ENCODE assay signal across 18 cellular contexts in the genomic region with DNA sequence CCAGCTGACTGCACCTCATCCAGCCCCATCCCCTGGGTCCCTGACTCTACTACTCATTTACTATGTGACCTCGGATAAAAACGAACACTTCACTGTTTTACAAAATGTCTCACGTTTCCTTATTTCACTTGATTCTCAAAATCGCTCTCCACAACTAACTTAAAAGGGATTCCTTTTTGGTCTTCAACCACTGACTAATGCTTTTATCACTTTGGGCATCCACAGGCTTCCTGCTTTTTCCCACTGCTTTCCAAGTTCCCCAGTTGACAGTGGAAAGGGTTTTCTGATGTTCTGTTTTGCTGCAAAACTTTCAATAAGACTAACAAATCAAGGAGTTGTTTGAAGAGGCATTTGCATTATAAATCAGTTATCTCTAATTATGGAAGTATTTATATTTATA. TPM values are rescaled to one million over a fixed set of nuclear protein-coding genes. Genes with fewer than 3 reads are reported as not detected.
A peak's percentile ranks its signal among the peaks of the same experiment; 100 is the strongest.
DNase-seq lines count a peak whose midpoint lies in the region; ATAC-seq, FAIRE-seq and TF ChIP-seq lines count a peak whose summit lies in the region.
"Had no signal": no experiment of that assay in that cellular context is flagged by ENCODE, and none has a peak within 500 bp of the region (broad histone marks: within the 10 kb centered on the region; RNA-seq: fewer than 3 reads in every experiment).

No MANE protein-coding gene starts in this region.

- no peaks in the 10 kb centered on the region for H4K20me1 ChIP-seq in GM12878 (ENCODE audit: control insufficient read depth, insufficient read depth)

- TF ChIP-seq POLR2A in GM12878 (IDR thresholded peaks at IDR 0.05; ENCODE audit: low read depth, low read length) (no peak), sigmoid colon (IDR thresholded peaks at IDR 0.05) (no peak)

- H3K9me3 ChIP-seq in GM12878 (replicated peaks; ENCODE audit: control insufficient read depth, insufficient read depth, low read length) (no peaks in the 10 kb centered on the region), sigmoid colon (no peaks in the 10 kb centered on the region)
- H3K9me3 ChIP-seq in CD4-positive, alpha-beta T cell (ENCODE audit: control insufficient read depth, low read length): no peaks in the 10 kb centered on the region
- H3K9me3 ChIP-seq: pancreas, SJCRH30, tibial nerve had no signal

- H3K36me3 Mint-ChIP-seq in IgD-negative memory B cell (peaks cover 24% of the 10 kb centered on the region), memory B cell (peaks cover 15% of the 10 kb centered on the region)
- H3K36me3 Mint-ChIP-seq in CD4-positive, alpha-beta T cell (ENCODE audit: low read depth): no peaks in the 10 kb centered on the region

- H3K9ac ChIP-seq in GM12878 (ENCODE audit: control insufficient read depth, insufficient read depth, low read length): no peak overlapping the region

- no peak for TF ChIP-seq RAD21 in GM12878 (IDR thresholded peaks at IDR 0.05; ENCODE audit: insufficient read depth, low read depth, low read length)

- H3K4me3 ChIP-seq in GM12878: no peak overlapping the region
- no peak overlapping the region for H3K4me3 ChIP-seq in sigmoid colon
- H3K4me3 ChIP-seq: pancreas, SJCRH30, tibial nerve had no signal

- intact Hi-C loops in GM12878 (cut with micrococcal nuclease; ENCODE audit: unreplicated experiment) (no loop called here), sigmoid colon (cut with DNase I) (no loop called here)
- intact Hi-C loops in CD4-positive, alpha-beta T cell (cut with DNase I, micrococcal nuclease): no loop called here

- H3K27ac ChIP-seq in GM12878 (ENCODE audit: control insufficient read depth, insufficient read depth): peak overlapping the region; percentile 60; the same call in 1 of the 2 replicates
- no peak overlapping the region for H3K27ac ChIP-seq in sigmoid colon
- no peak overlapping the region for H3K27ac ChIP-seq in CD4-positive, alpha-beta T cell (ENCODE audit: low read depth, low read length)
- H3K27ac ChIP-seq: SJCRH30, VCaP had no signal

- H3K36me3 ChIP-seq in GM12878 (ENCODE audit: control insufficient read depth in 2 of 2, insufficient read depth in 2 of 2, low read length in 1 of 2) (0 out of 4 replicates have a peak, but pooled peaks cover 0 to 2% of the 10 kb centered on the region in 2 experiments), sigmoid colon (no peaks in the 10 kb centered on the region)
- H3K36me3 ChIP-seq: pancreas, SJCRH30, tibial nerve had no signal

- H3K4me1 ChIP-seq in GM12878 (ENCODE audit: control insufficient read depth, insufficient read depth, low read length) (peaks cover 59% of the 10 kb centered on the region), sigmoid colon (peaks cover 0 to 32% (median 13%) of the 10 kb centered on the region in 4 donors)

- ATAC-seq in GM12878 (no peak), memory B cell (ENCODE audit: low read depth) (no peak)
- ATAC-seq in CD4-positive, alpha-beta T cell (ENCODE audit: poor library complexity): no peak
- ATAC-seq: pancreas had no signal

- RAD21 ChIA-PET in GM12878 (lab: Charles Lee; ENCODE audit: unreplicated experiment): interaction anchor here (1.0 to 5.6 kb wide), 3 partner anchors 10 to 24 kb away, joined by 5 to 45 read pairs (median 5); a partner anchor contains a TSS

- BruUV-seq in GM12878 (replicated peaks; lab: Mats Ljungman, UMichigan): no TSS peak

- H3K4me3 Mint-ChIP-seq in IgD-negative memory B cell: peak overlapping the region in 3 of 4 donors; percentile 71 to 89 (median 73)
- H3K4me3 Mint-ChIP-seq in memory B cell: no peak overlapping the region
- no peak overlapping the region for H3K4me3 Mint-ChIP-seq in CD4-positive, alpha-beta T cell

- peak overlapping the region; percentile 3; the same call in 1 of the 2 replicates for H3K4me2 ChIP-seq in GM12878 (ENCODE audit: control insufficient read depth, insufficient read depth)

- in situ Hi-C loops in GM12878 (cut with MboI): no loop called here

- H3K27me3 ChIP-seq in GM12878 (replicated peaks in 1 of 2; ENCODE audit: control insufficient read depth in 2 of 2, insufficient read depth in 2 of 2, low read length in 1 of 2) (no peaks in the 10 kb centered on the region), sigmoid colon (no peaks in the 10 kb centered on the region)
- H3K27me3 ChIP-seq in CD4-positive, alpha-beta T cell (ENCODE audit: control insufficient read depth, insufficient read depth, low read length): no peaks in the 10 kb centered on the region
- H3K27me3 ChIP-seq: pancreas, SJCRH30, tibial nerve had no signal

- H3K27ac Mint-ChIP-seq in IgD-negative memory B cell: peak overlapping the region in 2 of 3 donors; percentile 80 to 85
- peak overlapping the region; percentile 75 for H3K27ac Mint-ChIP-seq in memory B cell
- H3K27ac Mint-ChIP-seq in CD4-positive, alpha-beta T cell: no peak overlapping the region

- TF ChIP-seq CTCF in GM12878 (IDR thresholded peaks at IDR 0.05 in 2 of 3, conservative IDR thresholded peaks at IDR 0.05 in 1 of 3; ENCODE audit: control insufficient read depth in 2 of 3, extremely low read depth in 1 of 3, insufficient read depth in 1 of 3, low read depth in 3 of 3, low read length in 3 of 3): no peak
- TF ChIP-seq CTCF in sigmoid colon (IDR thresholded peaks at IDR 0.05): no peak
- TF ChIP-seq CTCF in CD4-positive, alpha-beta T cell (IDR thresholded peaks at IDR 0.05): no peak

- peaks cover 1% of the 10 kb centered on the region for H3K27me3 Mint-ChIP-seq in IgD-negative memory B cell
- no peaks in the 10 kb centered on the region for H3K27me3 Mint-ChIP-seq in memory B cell
- no peaks in the 10 kb centered on the region for H3K27me3 Mint-ChIP-seq in CD4-positive, alpha-beta T cell

- 86% methylated on average over 4 of the region's 4 CpGs for WGBS in GM12878 (ENCODE audit: insufficient coverage, insufficient replicate concordance, low lambda C conversion rate, missing lambda C conversion rate)
- 93 to 95% methylated on average over 4 of the region's 4 CpGs for WGBS in sigmoid colon, 2 donors

- SMC1A ChIA-PET in GM12878 (lab: Charles Lee; ENCODE audit: uncharacterized antibody, unreplicated experiment): interaction anchor here (1.0 to 14.0 kb wide), 4 partner anchors 8 to 66 kb away, joined by 3 to 231 read pairs (median 29); a partner anchor contains a TSS

- no peaks in the 10 kb centered on the region for H3K9me3 Mint-ChIP-seq in IgD-negative memory B cell
- peaks cover 2% of the 10 kb centered on the region for H3K9me3 Mint-ChIP-seq in memory B cell
- H3K9me3 Mint-ChIP-seq in CD4-positive, alpha-beta T cell: no peaks in the 10 kb centered on the region

- H3K79me2 ChIP-seq in GM12878 (ENCODE audit: control insufficient read depth, insufficient read depth, low read length): peaks cover 75% of the 10 kb centered on the region

- POLR2A ChIA-PET in GM12878 (lab: Charles Lee): interaction anchor here (1.0 to 5.6 kb wide), 2 partner anchors 9 to 24 kb away, joined by 3 to 73 read pairs; a partner anchor contains a TSS
- POLR2A ChIA-PET in CD4-positive, alpha-beta T cell (lab: Charles Lee): no interaction called here

- no peak overlapping the region for H2AFZ ChIP-seq in GM12878 (ENCODE audit: control insufficient read depth, low read depth, low read length)

- TF ChIP-seq EP300 in GM12878 (IDR thresholded peaks at IDR 0.05; ENCODE audit: borderline replicate concordance in 1 of 2, control insufficient read depth in 1 of 2, low read depth in 2 of 2, low read length in 2 of 2) (no peak), sigmoid colon (IDR thresholded peaks at IDR 0.05) (no peak)

- CTCF ChIA-PET in GM12878 (lab: Yijun Ruan, JAX): interaction anchor here (0.9 to 1.5 kb wide), 2 partner anchors 10 to 23 kb away, joined by 3 to 5 read pairs; no protein-coding TSS in a partner anchor
- CTCF ChIA-PET in CD4-positive, alpha-beta T cell (lab: Charles Lee): no interaction called here

- FAIRE-seq in GM12878 (lab: Jason Lieb, UNC): no peak
- FAIRE-seq: pancreas had no signal

- DNase-seq in AG20443 (ENCODE audit: low spot score) (peak; percentile 50), GM12878 (ENCODE audit: low read depth, low spot score) (no peak), memory B cell (ENCODE audit: low spot score in 2 of 2) (no peak), sigmoid colon (no peak), NCI-H2081 treated with DMSO at 0.1 percent for 48 hours (lab: John Stamatoyannopoulos, UW) (no peak), NCI-H510A treated with DMSO at 0.1 percent for 48 hours (lab: John Stamatoyannopoulos, UW) (no peak)
- no peak for DNase-seq in CD4-positive, alpha-beta T cell
- DNase-seq: activated naive CD4-positive, alpha-beta T cell treated with anti-CD3 and anti-CD28 coated beads, Interleukin-2, amount 50 U/mL, for 16 hours; cerebellar nuclear complex; midbrain; NCI-H187 treated with DMSO at 0.1 percent for 48 hours; NCI-H82; pancreas; SJCRH30; stimulated activated CD4-positive, alpha-beta T cell treated with anti-CD3 and anti-CD28 coated beads, Interleukin-12 subunit alpha, Interleukin-12 subunit beta, amount 100 ng/mL, for 4 hours had no signal

- H3K4me1 Mint-ChIP-seq in IgD-negative memory B cell: peaks cover 65 to 77% (median 75%) of the 10 kb centered on the region in 3 donors
- peaks cover 54% of the 10 kb centered on the region for H3K4me1 Mint-ChIP-seq in memory B cell
- peaks cover 64% of the 10 kb centered on the region for H3K4me1 Mint-ChIP-seq in CD4-positive, alpha-beta T cell (ENCODE audit: low read depth)

TF ChIP-seq in GM12878, 131 proteins besides CTCF, POLR2A, EP300 and RAD21 (continues in another document):
- TF ChIP-seq POLR2AphosphoS5 (IDR thresholded peaks at IDR 0.05; ENCODE audit: low read length) (0 out of 2 replicates have a peak, but pooled peaks have one; percentile 24), SIX5 (IDR thresholded peaks at IDR 0.05; ENCODE audit: low read depth, low read length, severe bottlenecking) (no peak)

RNA-seq across cellular contexts. Expression of a gene that starts 24.1 kb away (rescaled TPM):
- polyA plus RNA-seq in IgD-negative memory B cell (35.1 TPM), GM12878 (2011; rRNA removed) (26.0 and 33.4 TPM in 2 replicates), GM12878 (2014; fragmentation: Illumina TruSeq; extraction: Trizol) (34.7 and 47.0 TPM in 2 replicates), GM12878 (2014; fragmentation: Nextera tagmentation; extraction: Ambion mirVana) (1 to 10 TPM; 5.0 to 8.2 TPM), GM12878 (2014; rRNA removed) (17.8 and 19.1 TPM in 2 replicates), GM12878 (2016; fragmentation: Nextera tagmentation; extraction: Ambion mirVana) (10 to 100 TPM; 20.2 to 21.2 TPM), sigmoid colon (10 to 100 TPM in 1 of 3 donors, 1 to 10 TPM in 2; 3.0 to 13.6 (median 5.5) TPM)
- 163 and 165 TPM in 2 replicates for total RNA-seq in GM12878 (2013; cell fraction: nucleolus; rRNA removed)
- total RNA-seq in GM12878 (2014; rRNA removed) (28.9 and 33.4 TPM in 2 replicates), GM12878 (2014; rRNA removed; fragmentation: Illumina TruSeq; extraction: Trizol) (41.4 and 44.7 TPM in 2 replicates), GM12878 (2021) (23.6 and 24.8 TPM in 2 replicates), sigmoid colon (10 to 100 TPM in 2 of 4 donors, 1 to 10 TPM in 2; 7.1 to 16.6 (median 10.4) TPM)
- polyA plus RNA-seq in GM12878 (2011; ENCODE audit: low read depth): 46.5 TPM
- polyA plus RNA-seq in GM12878 (2011; cell fraction: cytosol; rRNA removed): 9.8 and 13.2 TPM in 2 replicates
- polyA plus RNA-seq in GM12878 (2011; cell fraction: nucleus; rRNA removed): 13.3 and 14.2 TPM in 2 replicates
- polyA plus RNA-seq in GM12878 (2012): 33.3 and 35.1 TPM in 2 replicates
- polyA minus RNA-seq in GM12878 (2011; rRNA and poly(A)+ RNA removed): 18.5 and 36.6 TPM in 2 replicates
- polyA minus RNA-seq in GM12878 (2011; cell fraction: cytosol; rRNA and poly(A)+ RNA removed): 12.2 and 12.5 TPM in 2 replicates
- polyA minus RNA-seq in GM12878 (2011; cell fraction: nucleus; rRNA and poly(A)+ RNA removed): 16.7 and 20.5 TPM in 2 replicates
- 10 to 100 TPM; 30.6 to 37.0 TPM for total RNA-seq in CD4-positive, alpha-beta T cell

Comparison
In these comparisons a context has a peak if more than half of its experiments do, and no peak if none do; other contexts are left out.
1. H3K4me3 Mint-ChIP-seq: peak in IgD-negative memory B cell (3 of 4); none in memory B cell (single experiment) and CD4-positive, alpha-beta T cell (single experiment).